Comparison of ENCODE assay signal across 19 cellular contexts in genomic region chr1:76317299-76317913, GRCh38.
DNase-seq lines count a peak whose midpoint lies in the region; ATAC-seq, FAIRE-seq and TF ChIP-seq lines count a peak whose summit lies in the region.
"Had no signal": no experiment of that assay in that cellular context is flagged by ENCODE, and none has a peak within 500 bp of the region (broad histone marks: within the 10 kb centered on the region; RNA-seq: fewer than 3 reads in every experiment).

No MANE protein-coding gene starts in this region.

- H3K9me3 Mint-ChIP-seq in stimulated activated naive B cell treated with anti-CD40 and anti-IgM and Interleukin-4, amounts not matched to agents 10 μg/mL and 1 μg/mL and 100 μg/mL, for 72 hours: no peaks in the 10 kb centered on the region
- H3K9me3 Mint-ChIP-seq: CD4-positive, alpha-beta memory T cell had no signal

- no peaks in the 10 kb centered on the region for H3K27me3 Mint-ChIP-seq in stimulated activated naive B cell treated with anti-CD40 and anti-IgM and Interleukin-4, amounts not matched to agents 10 μg/mL and 1 μg/mL and 100 μg/mL, for 72 hours

- DNase-seq in D721Med (ENCODE audit: insufficient read length, low spot score) (no peak), NCI-H82 (lab: John Stamatoyannopoulos, UW) (peak; percentile 65), fibroblast of villous mesenchyme (ENCODE audit: low read depth) (peak; percentile 6), T-helper 9 cell (no peak), colonic mucosa (no peak)
- DNase-seq in stimulated activated naive B cell treated with anti-CD40 and anti-IgM and Interleukin-4, amounts not matched to agents 10 μg/mL and 1 μg/mL and 100 μg/mL, for 72 hours: no peak
- DNase-seq: BE2C; CD4-positive, alpha-beta memory T cell; DMS153; DMS79 treated with DMSO at 0.1 percent for 48 hours; EL; IMR-90; KBM-7 had no signal

- H3K4me1 Mint-ChIP-seq in stimulated activated naive B cell treated with anti-CD40 and anti-IgM and Interleukin-4, amounts not matched to agents 10 μg/mL and 1 μg/mL and 100 μg/mL, for 72 hours: no peaks in the 10 kb centered on the region
- H3K4me1 Mint-ChIP-seq: CD4-positive, alpha-beta memory T cell had no signal

- intact Hi-C loops in colonic mucosa (cut with DNase I): no loop called here

- no peak overlapping the region for H3K27ac Mint-ChIP-seq in stimulated activated naive B cell treated with anti-CD40 and anti-IgM and Interleukin-4, amounts not matched to agents 10 μg/mL and 1 μg/mL and 100 μg/mL, for 72 hours
- H3K27ac Mint-ChIP-seq: CD4-positive, alpha-beta memory T cell had no signal

- H3K4me3 ChIP-seq in fibroblast of villous mesenchyme (ENCODE audit: low read depth, low read length): no peak overlapping the region
- no peak overlapping the region for H3K4me3 ChIP-seq in colonic mucosa

- FAIRE-seq in D721Med (lab: Jason Lieb, UNC): peak; percentile 64
- FAIRE-seq: A204.1, G401.6, H54 had no signal

- no peaks in the 10 kb centered on the region for H3K4me1 ChIP-seq in colonic mucosa
- H3K4me1 ChIP-seq: BE2C had no signal

- H3K4me3 Mint-ChIP-seq in stimulated activated naive B cell treated with anti-CD40 and anti-IgM and Interleukin-4, amounts not matched to agents 10 μg/mL and 1 μg/mL and 100 μg/mL, for 72 hours: no peak overlapping the region
- H3K4me3 Mint-ChIP-seq: CD4-positive, alpha-beta memory T cell had no signal

- H3K9ac ChIP-seq in colonic mucosa (ENCODE audit: low read depth in 2 of 2, low read length in 2 of 2): no peak overlapping the region

- TF ChIP-seq CTCF in D721Med (IDR thresholded peaks at IDR 0.05; ENCODE audit: insufficient read depth, missing control alignments) (no peak), fibroblast of villous mesenchyme (IDR thresholded peaks at IDR 0.05; ENCODE audit: insufficient read depth, low read depth, low read length) (no peak), colonic mucosa (IDR thresholded peaks at IDR 0.05) (no peak)

- H3K27ac ChIP-seq in colonic mucosa: no peak overlapping the region
- H3K27ac ChIP-seq: C4-2B had no signal

- no peaks in the 10 kb centered on the region for H3K9me3 ChIP-seq in colonic mucosa
- H3K9me3 ChIP-seq: BE2C had no signal

- H3K27me3 ChIP-seq in colonic mucosa: no peaks in the 10 kb centered on the region
- H3K27me3 ChIP-seq: BE2C had no signal

- peaks cover 6 to 17% of the 10 kb centered on the region in 2 donors for H3K36me3 Mint-ChIP-seq in stimulated activated naive B cell treated with anti-CD40 and anti-IgM and Interleukin-4, amounts not matched to agents 10 μg/mL and 1 μg/mL and 100 μg/mL, for 72 hours
- H3K36me3 Mint-ChIP-seq: CD4-positive, alpha-beta memory T cell had no signal

- peak; percentile 71 to 73 for ATAC-seq in stimulated activated naive B cell treated with anti-CD40 and anti-IgM and Interleukin-4, amounts not matched to agents 10 μg/mL and 1 μg/mL and 100 μg/mL, for 72 hours (replicated peaks)
- no peak for ATAC-seq in HG03097 (IDR thresholded peaks at IDR 0.05; ENCODE audit: low FRiP score, unreplicated experiment)
- ATAC-seq: HCT116 had no signal

- no peaks in the 10 kb centered on the region for H3K36me3 ChIP-seq in colonic mucosa
- H3K36me3 ChIP-seq: BE2C had no signal

Comparison
In these comparisons a context has a peak if more than half of its experiments do, and no peak if none do; other contexts are left out.
1. DNase-seq: peak in NCI-H82 (single experiment) and fibroblast of villous mesenchyme (single experiment); none in D721Med (single experiment), stimulated activated naive B cell treated with anti-CD40 and anti-IgM and Interleukin-4, amounts not matched to agents 10 μg/mL and 1 μg/mL and 100 μg/mL, for 72 hours (single experiment), T-helper 9 cell (single experiment) and colonic mucosa (single experiment).